Comparison of ENCODE assay signal across 1 cellular context in the genomic region with DNA sequence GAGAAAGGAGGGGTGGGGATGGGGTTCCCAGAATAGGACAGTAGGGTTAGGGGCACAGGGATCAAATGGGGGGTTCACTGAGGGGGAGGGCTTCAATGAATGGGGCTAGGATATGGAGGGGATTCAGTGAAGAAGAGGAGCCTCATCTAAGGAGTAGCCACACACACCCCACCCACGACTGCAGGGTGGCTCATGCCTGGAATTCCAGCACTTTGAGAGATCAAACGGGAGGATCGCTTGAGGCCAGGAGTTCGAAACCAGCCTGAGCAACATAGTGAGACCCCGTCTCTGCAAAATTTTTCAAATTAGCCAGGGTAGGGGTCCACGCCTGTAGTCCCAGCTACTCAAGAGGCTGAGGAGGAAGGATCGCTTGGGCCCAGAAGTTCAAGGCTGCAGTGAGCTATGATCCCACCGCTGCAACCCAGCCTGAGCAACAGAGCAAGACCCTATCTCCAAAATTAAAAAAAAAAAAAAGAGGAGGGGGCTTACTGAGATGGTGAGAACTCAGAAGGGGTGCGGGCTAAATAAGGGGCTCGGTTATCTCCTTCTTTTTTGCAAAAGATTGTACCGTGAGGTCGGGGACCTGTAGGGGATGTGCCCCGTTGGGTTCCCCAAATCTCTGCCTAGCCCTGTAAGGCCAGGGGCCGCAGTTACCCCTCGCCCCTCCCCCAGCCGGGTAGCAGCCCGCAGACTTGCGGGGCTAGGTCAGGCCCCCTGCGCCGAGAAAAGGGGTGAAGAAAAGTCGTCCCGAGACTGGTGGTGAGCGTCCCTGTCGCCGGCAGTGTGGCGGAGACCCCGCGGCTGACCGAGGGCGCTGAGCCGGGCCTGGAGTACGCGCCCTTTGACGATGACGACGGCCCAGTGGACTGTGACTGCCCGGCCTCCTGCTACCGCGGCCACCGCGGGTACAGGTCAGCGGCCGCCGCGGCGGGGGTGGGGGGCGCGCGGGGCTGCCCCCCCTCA.
TF ChIP-seq lines count a peak whose summit lies in the region.

No MANE protein-coding gene starts in this region.

TF ChIP-seq in IMR-90, 13 proteins besides CTCF, POLR2A, EP300 and RAD21:
- TF ChIP-seq, protein P1, sequence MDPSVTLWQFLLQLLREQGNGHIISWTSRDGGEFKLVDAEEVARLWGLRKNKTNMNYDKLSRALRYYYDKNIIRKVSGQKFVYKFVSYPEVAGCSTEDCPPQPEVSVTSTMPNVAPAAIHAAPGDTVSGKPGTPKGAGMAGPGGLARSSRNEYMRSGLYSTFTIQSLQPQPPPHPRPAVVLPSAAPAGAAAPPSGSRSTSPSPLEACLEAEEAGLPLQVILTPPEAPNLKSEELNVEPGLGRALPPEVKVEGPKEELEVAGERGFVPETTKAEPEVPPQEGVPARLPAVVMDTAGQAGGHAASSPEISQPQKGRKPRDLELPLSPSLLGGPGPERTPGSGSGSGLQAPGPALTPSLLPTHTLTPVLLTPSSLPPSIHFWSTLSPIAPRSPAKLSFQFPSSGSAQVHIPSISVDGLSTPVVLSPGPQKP (IDR thresholded peaks at IDR 0.05; ENCODE audit: borderline replicate concordance, low read depth, low read length), result no peak
- TF ChIP-seq RFX5 (IDR thresholded peaks at IDR 0.05; ENCODE audit: low read depth, low read length) (no peak), SMC3 (IDR thresholded peaks at IDR 0.05; ENCODE audit: low read depth, low read length) (no peak), MAZ (IDR thresholded peaks at IDR 0.05; ENCODE audit: borderline replicate concordance, low read depth, low read length) (no peak), CEBPB (IDR thresholded peaks at IDR 0.05; ENCODE audit: low read depth, low read length) (no peak), FOS (IDR thresholded peaks at IDR 0.05; ENCODE audit: low read depth, low read length) (no peak), BHLHE40 (IDR thresholded peaks at IDR 0.05; ENCODE audit: low read depth, low read length) (no peak), MAFK (IDR thresholded peaks at IDR 0.05; ENCODE audit: low read depth, low read length) (no peak), RCOR1 (IDR thresholded peaks at IDR 0.05; ENCODE audit: insufficient replicate concordance, low read length) (no peak), CHD1 (IDR thresholded peaks at IDR 0.05; ENCODE audit: low read depth, low read length) (no peak), MXI1 (IDR thresholded peaks at IDR 0.05; ENCODE audit: borderline replicate concordance, low read depth, low read length) (no peak)
